ENCODE assay signal across 13 cellular contexts in genomic region chr9:121618504-121618903, GRCh38. TPM values are rescaled to one million over a fixed set of nuclear protein-coding genes. Genes with fewer than 3 reads are reported as not detected.
A peak's percentile ranks its signal among the peaks of the same experiment; 100 is the strongest.
DNase-seq lines count a peak whose midpoint lies in the region; ATAC-seq and TF ChIP-seq lines count a peak whose summit lies in the region.
"Had no signal": no experiment of that assay in that cellular context is flagged by ENCODE, and none has a peak within 500 bp of the region (broad histone marks: within the 10 kb centered on the region; RNA-seq: fewer than 3 reads in every experiment).

No MANE protein-coding gene starts in this region.

- H3K4me3 ChIP-seq in heart left ventricle (no peak overlapping the region), HCT116 (replicated peaks in 1 of 2; ENCODE audit: low read depth in 1 of 2, low read length in 2 of 2) (no peak overlapping the region), gastroesophageal sphincter (no peak overlapping the region), gastrocnemius medialis (no peak overlapping the region)
- H3K4me3 ChIP-seq: BLaER1 treated with 17β-estradiol and CSF1 and Interleukin-3, amounts not matched to agents 10 nM and 100 nM; GM23248; HAP-1 had no signal

- CTCF ChIA-PET in HCT116 (lab: Charles Lee): no interaction called here

- ATAC-seq in heart left ventricle (no peak), left cardiac atrium (no peak), HCT116 (no peak), gastroesophageal sphincter (no peak), gastrocnemius medialis (no peak)
- ATAC-seq: CD8-positive, alpha-beta T cell had no signal

- POLR2A ChIA-PET in HCT116 (lab: Charles Lee): no interaction called here

- TF ChIP-seq CTCF in heart left ventricle (IDR thresholded peaks at IDR 0.05) (no peak), HCT116 (IDR thresholded peaks at IDR 0.05 in 2 of 3, conservative IDR thresholded peaks at IDR 0.05 in 1 of 3; ENCODE audit: borderline replicate concordance in 1 of 3, insufficient read depth in 1 of 3, low read depth in 2 of 3, low read length in 2 of 3) (no peak), gastroesophageal sphincter (IDR thresholded peaks at IDR 0.05) (no peak), gastrocnemius medialis (IDR thresholded peaks at IDR 0.05 in 4 of 5, conservative IDR thresholded peaks at IDR 0.05 in 1 of 5) (no peak)

- no TSS peak for BruUV-seq in HCT116 (replicated peaks; lab: Mats Ljungman, UMichigan)

- TF ChIP-seq POLR2A in heart left ventricle (IDR thresholded peaks at IDR 0.05) (no peak), HCT116 (IDR thresholded peaks at IDR 0.05; ENCODE audit: borderline replicate concordance, extremely low read depth, insufficient read depth, insufficient read length) (no peak), gastroesophageal sphincter (IDR thresholded peaks at IDR 0.05) (no peak), gastrocnemius medialis (IDR thresholded peaks at IDR 0.05) (no peak)

- peaks cover 9% of the 10 kb centered on the region; the same call in 1 of the 2 replicates for H3K79me2 ChIP-seq in HCT116 (ENCODE audit: insufficient read depth, low read length)

- peaks cover 5 to 79% (median 43%) of the 10 kb centered on the region in 12 donors for H3K4me1 ChIP-seq in heart left ventricle
- peaks cover 11 to 38% of the 10 kb centered on the region in 2 experiments for H3K4me1 ChIP-seq in HCT116 (ENCODE audit: control insufficient read depth in 1 of 2, insufficient read depth in 2 of 2, low read length in 2 of 2)
- peaks cover 0 to 51% (median 6%) of the 10 kb centered on the region in 3 donors for H3K4me1 ChIP-seq in gastroesophageal sphincter
- H3K4me1 ChIP-seq in gastrocnemius medialis: peaks cover 88 to 92% of the 10 kb centered on the region in 2 donors
- H3K4me1 ChIP-seq: HAP-1 had no signal

- H2AFZ ChIP-seq in HCT116 (ENCODE audit: low read depth, low read length, poor library complexity, severe bottlenecking): no peak overlapping the region
- H2AFZ ChIP-seq: GM23248 had no signal

- peak overlapping the region; percentile 43 for H3K4me2 ChIP-seq in HCT116 (ENCODE audit: low read length)

- no peaks in the 10 kb centered on the region for H3K36me3 ChIP-seq in heart left ventricle
- no peaks in the 10 kb centered on the region for H3K36me3 ChIP-seq in HCT116 (ENCODE audit: control insufficient read depth in 1 of 2, insufficient read depth in 2 of 2, low read length in 2 of 2)
- H3K36me3 ChIP-seq in gastroesophageal sphincter: no peaks in the 10 kb centered on the region
- H3K36me3 ChIP-seq in gastrocnemius medialis: no peaks in the 10 kb centered on the region
- H3K36me3 ChIP-seq: BLaER1 treated with 17β-estradiol and CSF1 and Interleukin-3, amounts not matched to agents 10 nM and 100 nM; HAP-1 had no signal

- TF ChIP-seq RAD21 in HCT116 (IDR thresholded peaks at IDR 0.05; ENCODE audit: low read depth): no peak

- no peaks in the 10 kb centered on the region for H4K20me1 ChIP-seq in HCT116 (ENCODE audit: insufficient read depth)

- TF ChIP-seq EP300 in gastroesophageal sphincter (IDR thresholded peaks at IDR 0.05): no peak

- H3K9me3 ChIP-seq in heart left ventricle (no peaks in the 10 kb centered on the region), HCT116 (ENCODE audit: control insufficient read depth in 1 of 2, insufficient read depth in 1 of 2, low read depth in 1 of 2, low read length in 2 of 2) (no peaks in the 10 kb centered on the region), gastroesophageal sphincter (no peaks in the 10 kb centered on the region), gastrocnemius medialis (no peaks in the 10 kb centered on the region)
- H3K9me3 ChIP-seq: BLaER1 treated with 17β-estradiol and CSF1 and Interleukin-3, amounts not matched to agents 10 nM and 100 nM; HAP-1 had no signal

- no peak overlapping the region for H3K9ac ChIP-seq in HCT116 (ENCODE audit: low read length)
- H3K9ac ChIP-seq: BLaER1 treated with 17β-estradiol and CSF1 and Interleukin-3, amounts not matched to agents 10 nM and 100 nM; GM23248 had no signal

- intact Hi-C loops in heart left ventricle (cut with DNase I) (loop anchor here in 1 of 10 donors (2.0 kb wide), 1 partner anchor 120 kb away; no protein-coding TSS in a partner anchor), left cardiac atrium (cut with DNase I) (no loop called here), HCT116 (cut with micrococcal nuclease) (no loop called here), gastrocnemius medialis (cut with DNase I; ENCODE audit: low total_unique reads) (no loop called here)

- no peaks in the 10 kb centered on the region for H3K9me2 ChIP-seq in HCT116 (ENCODE audit: insufficient read depth)

- no peaks in the 10 kb centered on the region for H3K27me3 ChIP-seq in heart left ventricle
- no peaks in the 10 kb centered on the region for H3K27me3 ChIP-seq in HCT116 (ENCODE audit: insufficient read depth, low read length)
- H3K27me3 ChIP-seq in gastroesophageal sphincter: no peaks in the 10 kb centered on the region
- H3K27me3 ChIP-seq in gastrocnemius medialis: no peaks in the 10 kb centered on the region

- no peak for DNase-seq in heart left ventricle
- no peak for DNase-seq in left cardiac atrium
- no peak for DNase-seq in HCT116 (ENCODE audit: low read depth, low spot score)
- no peak for DNase-seq in gastrocnemius medialis
- no peak for DNase-seq in NK-92 treated with Interleukin-12 subunit alpha and Interleukin-12 subunit beta, amount 100 ng/mL, for 24 hours (lab: John Stamatoyannopoulos, UW)
- DNase-seq: CD8-positive, alpha-beta T cell; DMS 273 treated with DMSO at 0.1 percent for 48 hours; DMS53; GM23248 had no signal

- H3K27ac ChIP-seq in heart left ventricle (peak overlapping the region in 8 of 12 donors; percentile 58 to 84 (median 79)), HCT116 (ENCODE audit: low read depth, low read length) (no peak overlapping the region), gastroesophageal sphincter (peak overlapping the region in 3 of 4 donors; percentile 59 to 70 (median 61)), gastrocnemius medialis (peak overlapping the region; percentile 75 to 87 (median 80))
- H3K27ac ChIP-seq: BLaER1 treated with 17β-estradiol and CSF1 and Interleukin-3, amounts not matched to agents 10 nM and 100 nM; GM23248; HL-60 had no signal

- in situ Hi-C loops in gastrocnemius medialis (cut with MboI; ENCODE audit: low sequenced_read_pairs in 4 of 4): no loop called here

- WGBS in heart left ventricle, 4 donors: 80 to 88% (median 86%) methylated on average over 9 of the region's 9 CpGs
- WGBS in gastroesophageal sphincter (ENCODE audit: low coverage in 1 of 2), 2 donors: 82 to 100% methylated on average over 3 to 7 of the region's 9 CpGs

- RAD21 ChIA-PET in HCT116 (lab: Charles Lee; ENCODE audit: low non-redundant PET in 1 of 2, low total read pairs in 2 of 2, uncharacterized antibody in 2 of 2, unreplicated experiment in 2 of 2): no interaction called here

TF ChIP-seq in HCT116, 20 proteins besides CTCF, POLR2A, EP300 and RAD21:
- no peak for TF ChIP-seq REST (IDR thresholded peaks at IDR 0.05; ENCODE audit: low read depth)
- no peak for TF ChIP-seq TCF7L2 (IDR thresholded peaks at IDR 0.05; ENCODE audit: borderline replicate concordance, extremely low read depth, insufficient read depth, insufficient read length)
- no peak for TF ChIP-seq ELF1 (IDR thresholded peaks at IDR 0.05; ENCODE audit: borderline replicate concordance, low read depth)
- no peak for TF ChIP-seq CEBPB (IDR thresholded peaks at IDR 0.05; ENCODE audit: low read depth)
- TF ChIP-seq SRF (IDR thresholded peaks at IDR 0.05; ENCODE audit: low read depth): no peak
- no peak for TF ChIP-seq POLR2AphosphoS5 (IDR thresholded peaks at IDR 0.05; ENCODE audit: low read depth, low read length)
- no peak for TF ChIP-seq MAX (IDR thresholded peaks at IDR 0.05)

RNA-seq across cellular contexts. Expression of gene DAB2IP, which starts 32.9 kb away (rescaled TPM):
- total RNA-seq in heart left ventricle (100 to 1,000 TPM in 1 of 9 donors, 10 to 100 TPM in 8; 45.0 to 103 (median 54.2) TPM), left cardiac atrium (10 to 100 TPM; 41.6 to 58.3 TPM), HCT116 (2021; ENCODE audit: unreplicated experiment) (31.0 TPM), gastroesophageal sphincter (10 to 100 TPM; 42.0 to 93.4 (median 47.9) TPM), gastrocnemius medialis (10 to 100 TPM; 22.7 to 68.2 (median 37.4) TPM)
- polyA plus RNA-seq in heart left ventricle: 10 to 100 TPM; 30.9 to 40.4 TPM
- polyA plus RNA-seq in HCT116 (2012): 15.1 and 18.9 TPM in 2 replicates
